15 cellular contexts compared by ENCODE assay signal in genomic region chr22:36874731-36875130, GRCh38. TPM values are rescaled to one million over a fixed set of nuclear protein-coding genes. Genes with fewer than 3 reads are reported as not detected.
DNase-seq lines count a peak whose midpoint lies in the region; ATAC-seq and TF ChIP-seq lines count a peak whose summit lies in the region.
"Had no signal": no experiment of that assay in that cellular context is flagged by ENCODE, and none has a peak within 500 bp of the region (broad histone marks: within the 10 kb centered on the region; RNA-seq: fewer than 3 reads in every experiment).

No MANE protein-coding gene starts in this region.

- no peak for ATAC-seq in T-cell (replicated peaks in 1 of 4)

- no peak for TF ChIP-seq CTCF in HL-60 (IDR thresholded peaks at IDR 0.05; ENCODE audit: insufficient read depth, low read length)

- H3K36me3 Mint-ChIP-seq in T-cell: peaks cover 16% of the 10 kb centered on the region

- no peaks in the 10 kb centered on the region for H3K9me3 ChIP-seq in skeletal muscle tissue (ENCODE audit: control insufficient read depth in 3 of 3, low read length in 3 of 3)
- H3K9me3 ChIP-seq: body of pancreas had no signal

- peaks cover 7 to 17% (median 14%) of the 10 kb centered on the region in 3 donors for H3K4me1 Mint-ChIP-seq in T-cell

- peaks cover 0 to 7% (median 0%) of the 10 kb centered on the region in 3 donors for H3K4me1 ChIP-seq in skeletal muscle tissue (ENCODE audit: control insufficient read depth in 3 of 3, insufficient read depth in 3 of 3, low read length in 3 of 3)

- CTCF ChIA-PET in T-cell (lab: Charles Lee): no interaction called here

- no peak overlapping the region for H3K9ac ChIP-seq in skeletal muscle tissue (ENCODE audit: low read depth in 1 of 3, low read length in 3 of 3)

- H3K4me3 Mint-ChIP-seq in T-cell: no peak overlapping the region

- H3K27me3 ChIP-seq in HL-60 (ENCODE audit: insufficient read depth, poor library complexity, severe bottlenecking) (no peaks in the 10 kb centered on the region), skeletal muscle tissue (ENCODE audit: control insufficient read depth in 3 of 3, insufficient read depth in 3 of 3, low read length in 3 of 3) (peaks cover 22 to 43% (median 31%) of the 10 kb centered on the region in 3 donors)

- peak overlapping the region; percentile 55 to 94 for H3K27ac Mint-ChIP-seq in T-cell

- DNase-seq in HL-60 (ENCODE audit: low read depth in 1 of 2, low spot score in 1 of 2): no peak
- no peak for DNase-seq in T-cell
- DNase-seq in epithelial cell of prostate (ENCODE audit: low read depth, low spot score): no peak
- DNase-seq in substantia nigra (lab: John Stamatoyannopoulos, UW): no peak
- DNase-seq in amniotic stem cell (lab: John Stamatoyannopoulos, UW): no peak
- no peak for DNase-seq in GDM1 (lab: John Stamatoyannopoulos, UW)
- DNase-seq: DMS53, KBM-7, NCI-H1417 treated with DMSO at 0.1 percent for 48 hours, T1000 had no signal

- H3K9me3 Mint-ChIP-seq in T-cell: peaks cover 1 to 3% (median 2%) of the 10 kb centered on the region in 3 donors

- H3K27ac ChIP-seq in HL-60 (replicated peaks) (peak overlapping the region; percentile 61), epithelial cell of prostate (peak overlapping the region; percentile 71), skeletal muscle tissue (ENCODE audit: low read depth, low read length) (peak overlapping the region; percentile 62), substantia nigra (ENCODE audit: low read depth, low read length, poor library complexity, severe bottlenecking) (no peak overlapping the region)

- H3K4me3 ChIP-seq in HL-60 (replicated peaks; ENCODE audit: insufficient read depth, low read length) (no peak overlapping the region), skeletal muscle tissue (ENCODE audit: low read length in 3 of 3) (no peak overlapping the region)
- H3K4me3 ChIP-seq: body of pancreas had no signal

- POLR2A ChIA-PET in T-cell (lab: Charles Lee): no interaction called here

- no peaks in the 10 kb centered on the region for H3K36me3 ChIP-seq in skeletal muscle tissue (ENCODE audit: control insufficient read depth in 3 of 3, insufficient read depth in 3 of 3, low read length in 3 of 3)

- H3K27me3 Mint-ChIP-seq in T-cell: peaks cover 0 to 5% of the 10 kb centered on the region in 2 donors

RNA-seq across cellular contexts. Expression of gene NCF4, which starts 13.9 kb away (rescaled TPM):
- total RNA-seq in T-cell (10 to 100 TPM in 4 of 5 donors, 1 to 10 TPM in 1; 8.0 to 23.6 (median 15.9) TPM), skeletal muscle tissue (6.8 TPM)

RNA-seq across cellular contexts. Expression of gene CSF2RB, which starts 38.7 kb away (rescaled TPM):
- total RNA-seq in T-cell (1 to 10 TPM; 3.4 to 6.0 (median 4.1) TPM), skeletal muscle tissue (2.6 TPM)

RNA-seq across cellular contexts. Expression of gene PVALB, which starts 57.9 kb away (rescaled TPM):
- total RNA-seq in T-cell: not detected
- total RNA-seq in skeletal muscle tissue: 2.1 TPM
- total RNA-seq: body of pancreas, posterior vena cava, Right ventricle myocardium inferior, subcutaneous adipose tissue had no signal
